ENCODE assay signal across 8 cellular contexts in the genomic region with DNA sequence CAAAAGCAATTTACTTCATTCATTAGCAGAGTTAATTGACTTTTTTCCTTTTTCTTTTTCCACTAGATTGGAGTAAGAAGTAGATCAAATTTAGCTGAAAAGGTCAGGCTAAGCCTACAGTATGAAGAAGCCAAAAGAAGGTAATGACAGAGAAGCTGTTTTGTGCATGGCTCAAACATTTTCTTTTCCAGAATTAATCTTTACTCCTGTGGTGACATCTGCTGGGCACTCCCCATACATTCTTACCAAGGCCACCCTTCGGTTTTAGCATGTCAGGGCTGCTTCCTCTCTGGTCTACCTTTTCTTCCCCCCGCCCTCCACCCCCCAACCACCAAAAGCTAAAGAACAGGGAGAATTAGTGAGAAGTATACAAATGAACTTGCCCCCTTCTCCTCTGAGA.
A peak's percentile ranks its signal among the peaks of the same experiment; 100 is the strongest.
DNase-seq lines count a peak whose midpoint lies in the region; TF ChIP-seq lines count a peak whose summit lies in the region.

No MANE protein-coding gene starts in this region.

- H3K9me3 ChIP-seq in WERI-Rb-1 (ENCODE audit: severe bottlenecking), result no peaks in the 10 kb centered on the region
- no peaks in the 10 kb centered on the region for H3K9me3 ChIP-seq in effector memory CD4-positive, alpha-beta T cell (ENCODE audit: control insufficient read depth, low read length)

- no peaks in the 10 kb centered on the region for H3K79me2 ChIP-seq in KMS-11 (ENCODE audit: insufficient read depth, low read depth)

- H3K27me3 ChIP-seq in KMS-11 (ENCODE audit: insufficient read depth, low read depth) (no peaks in the 10 kb centered on the region), WERI-Rb-1 (ENCODE audit: insufficient read depth, low read depth, severe bottlenecking) (no peaks in the 10 kb centered on the region)
- no peaks in the 10 kb centered on the region for H3K27me3 ChIP-seq in effector memory CD4-positive, alpha-beta T cell (replicated peaks; ENCODE audit: control insufficient read depth, insufficient read depth, low read length, poor library complexity, severe bottlenecking)

- no peak overlapping the region for H3K9ac ChIP-seq in KMS-11

- H4K20me1 ChIP-seq in KMS-11 (ENCODE audit: insufficient read depth), result no peaks in the 10 kb centered on the region

- H2AFZ ChIP-seq in KMS-11 (ENCODE audit: low read depth), result no peak overlapping the region

- H3K36me3 ChIP-seq in KMS-11 (ENCODE audit: insufficient read depth) (no peaks in the 10 kb centered on the region), WERI-Rb-1 (no peaks in the 10 kb centered on the region)
- no peaks in the 10 kb centered on the region for H3K36me3 ChIP-seq in effector memory CD4-positive, alpha-beta T cell (ENCODE audit: control insufficient read depth, insufficient read depth, low read length)

- TF ChIP-seq CTCF in KMS-11 (conservative IDR thresholded peaks at IDR 0.05; ENCODE audit: low read depth, low read length) (peak; percentile 75), WERI-Rb-1 (IDR thresholded peaks at IDR 0.05; ENCODE audit: low read depth, low read length) (peak; percentile 71)

- H3K27ac ChIP-seq in KMS-11 (no peak overlapping the region), WERI-Rb-1 (no peak overlapping the region)
- no peak overlapping the region for H3K27ac ChIP-seq in effector memory CD4-positive, alpha-beta T cell (ENCODE audit: insufficient read depth, low read length, poor library complexity, severe bottlenecking)

- H3K4me2 ChIP-seq in KMS-11, result no peak overlapping the region

- no peak overlapping the region for H3K4me3 ChIP-seq in KMS-11 (IDR thresholded peaks at IDR 0.05; ENCODE audit: insufficient read depth, low read depth, low read length)
- no peak overlapping the region for H3K4me3 ChIP-seq in WERI-Rb-1 (ENCODE audit: low read depth, low read length)
- no peak overlapping the region for H3K4me3 ChIP-seq in effector memory CD4-positive, alpha-beta T cell (ENCODE audit: insufficient read depth, low read depth, low read length, poor library complexity, severe bottlenecking)

- DNase-seq in A172 (ENCODE audit: low spot score) (peak; percentile 34), G401 (ENCODE audit: low spot score) (peak; percentile 18), WERI-Rb-1 (peak; percentile 57), iris pigment epithelial cell (ENCODE audit: low read depth) (peak; percentile 58), NCI-H187 treated with DMSO at 0.1 percent for 48 hours (lab: John Stamatoyannopoulos, UW) (no peak)
- DNase-seq in activated T-cell treated with anti-CD3 and anti-CD28 coated beads, Interleukin-2, amount 50 U/mL, for 1 hour, result no peak
- DNase-seq in effector memory CD4-positive, alpha-beta T cell, result no peak

- no peaks in the 10 kb centered on the region for H3K4me1 ChIP-seq in KMS-11 (ENCODE audit: low read depth, poor library complexity, severe bottlenecking)
- H3K4me1 ChIP-seq in effector memory CD4-positive, alpha-beta T cell (ENCODE audit: control insufficient read depth, insufficient read depth, low read length, poor library complexity, severe bottlenecking), result no peaks in the 10 kb centered on the region

- in situ Hi-C loops in G401 (cut with HindIII; ENCODE audit: low sequenced_read_pairs), result loop anchor here (25.0 kb wide), 2 partner anchors 188 to 313 kb away; no protein-coding TSS in a partner anchor

Comparison
In these comparisons a context has a peak if more than half of its experiments do, and no peak if none do; other contexts are left out.
1. DNase-seq: peak in A172 (single experiment), G401 (single experiment), WERI-Rb-1 (single experiment) and iris pigment epithelial cell (single experiment); none in NCI-H187 treated with DMSO at 0.1 percent for 48 hours (single experiment), activated T-cell treated with anti-CD3 and anti-CD28 coated beads, Interleukin-2, amount 50 U/mL, for 1 hour (single experiment) and effector memory CD4-positive, alpha-beta T cell (0 of 3).